1 cellular context compared by ENCODE assay signal in the genomic region with DNA sequence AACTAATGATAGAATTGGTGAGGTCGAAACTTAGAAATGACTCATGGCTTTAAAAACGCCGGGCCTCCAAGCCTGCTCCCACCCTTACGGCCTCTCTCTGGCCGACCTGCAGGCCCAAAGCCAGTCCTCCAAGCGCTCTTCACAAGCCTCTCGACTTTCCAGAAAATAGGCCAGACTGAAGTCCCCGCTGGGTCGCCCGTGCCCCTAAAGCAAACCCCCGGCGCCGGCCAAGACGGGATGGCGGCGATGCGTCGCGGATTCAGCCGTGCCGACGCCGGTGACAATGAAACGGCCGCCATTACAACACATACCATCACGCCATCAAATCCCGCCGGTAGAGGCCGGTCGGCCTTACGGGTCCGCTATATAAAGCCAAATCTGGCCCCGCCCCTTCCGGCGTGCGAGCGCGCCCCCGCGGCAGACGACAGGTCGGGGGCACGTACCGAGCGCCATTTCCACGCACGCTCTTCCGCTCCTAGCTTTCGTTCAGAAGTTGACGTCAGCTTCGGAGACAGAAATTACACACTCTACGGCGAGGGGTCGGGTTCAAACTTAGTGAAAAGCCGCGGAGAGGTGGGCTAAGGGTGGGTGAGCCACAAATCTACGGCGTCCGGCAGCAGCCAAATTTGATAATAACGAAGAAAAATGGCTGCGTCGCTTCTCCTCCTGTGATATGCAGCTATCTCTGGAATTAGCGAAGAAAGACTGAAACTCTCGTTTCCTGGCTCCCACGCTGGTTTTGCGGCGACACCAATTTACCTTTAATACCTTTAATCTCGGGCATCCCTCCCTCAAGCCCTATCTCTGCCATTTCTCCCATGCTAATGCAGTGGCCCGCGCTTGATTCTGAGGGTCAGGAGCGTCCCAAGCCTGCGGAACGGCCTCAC.
TF ChIP-seq lines count a peak whose summit lies in the region.

RPL3 (minus strand) TSS at position 340 of the 887 bp plus-strand sequence; CDS start at position 314, 26 bp downstream.

TF ChIP-seq in HepG2, 621 proteins besides CTCF, POLR2A, EP300 and RAD21 (continued from another document and continues in another):
- TF ChIP-seq TFDP1 (CRISPR knock-in tag; IDR thresholded peaks at IDR 0.05; ENCODE audit: borderline replicate concordance) = peak; percentile 69; the same call in 1 of the 2 replicates
- TF ChIP-seq ATF5 (CRISPR knock-in tag; IDR thresholded peaks at IDR 0.05; ENCODE audit: low read depth) = peak; percentile 53; the same call in 1 of the 2 replicates
- TF ChIP-seq NR2C2 (CRISPR knock-in tag; IDR thresholded peaks at IDR 0.05; ENCODE audit: borderline replicate concordance) = peak; percentile 94
- TF ChIP-seq MAFG (CRISPR knock-in tag; IDR thresholded peaks at IDR 0.05) = no peak
- 0 out of 2 replicates have a peak, but pooled peaks have one; percentile 56 for TF ChIP-seq ZNF572 (CRISPR knock-in tag; IDR thresholded peaks at IDR 0.05)
- peak; percentile 88 for TF ChIP-seq PHF20 (CRISPR knock-in tag; IDR thresholded peaks at IDR 0.05)
- TF ChIP-seq ZNF205 (CRISPR knock-in tag; IDR thresholded peaks at IDR 0.05) = peak; percentile 89
- TF ChIP-seq HIC2 (CRISPR knock-in tag; IDR thresholded peaks at IDR 0.05; ENCODE audit: low read depth) = peak; percentile 23; the same call in 1 of the 2 replicates
- peak; percentile 69 for TF ChIP-seq ZNF691 (CRISPR knock-in tag; IDR thresholded peaks at IDR 0.05; ENCODE audit: borderline replicate concordance, low read depth)
- TF ChIP-seq THRA (CRISPR knock-in tag; IDR thresholded peaks at IDR 0.05; ENCODE audit: borderline replicate concordance) = peak; percentile 52
- peak; percentile 36; the same call in 1 of the 2 replicates for TF ChIP-seq RCOR2 (CRISPR knock-in tag; IDR thresholded peaks at IDR 0.05)
- TF ChIP-seq RBFOX2 (IDR thresholded peaks at IDR 0.05; ENCODE audit: low read depth, low read length) = peak; percentile 100
- TF ChIP-seq ZNF12 (CRISPR knock-in tag; IDR thresholded peaks at IDR 0.05) = peak; percentile 36; the same call in 1 of the 2 replicates
- TF ChIP-seq, protein P1, sequence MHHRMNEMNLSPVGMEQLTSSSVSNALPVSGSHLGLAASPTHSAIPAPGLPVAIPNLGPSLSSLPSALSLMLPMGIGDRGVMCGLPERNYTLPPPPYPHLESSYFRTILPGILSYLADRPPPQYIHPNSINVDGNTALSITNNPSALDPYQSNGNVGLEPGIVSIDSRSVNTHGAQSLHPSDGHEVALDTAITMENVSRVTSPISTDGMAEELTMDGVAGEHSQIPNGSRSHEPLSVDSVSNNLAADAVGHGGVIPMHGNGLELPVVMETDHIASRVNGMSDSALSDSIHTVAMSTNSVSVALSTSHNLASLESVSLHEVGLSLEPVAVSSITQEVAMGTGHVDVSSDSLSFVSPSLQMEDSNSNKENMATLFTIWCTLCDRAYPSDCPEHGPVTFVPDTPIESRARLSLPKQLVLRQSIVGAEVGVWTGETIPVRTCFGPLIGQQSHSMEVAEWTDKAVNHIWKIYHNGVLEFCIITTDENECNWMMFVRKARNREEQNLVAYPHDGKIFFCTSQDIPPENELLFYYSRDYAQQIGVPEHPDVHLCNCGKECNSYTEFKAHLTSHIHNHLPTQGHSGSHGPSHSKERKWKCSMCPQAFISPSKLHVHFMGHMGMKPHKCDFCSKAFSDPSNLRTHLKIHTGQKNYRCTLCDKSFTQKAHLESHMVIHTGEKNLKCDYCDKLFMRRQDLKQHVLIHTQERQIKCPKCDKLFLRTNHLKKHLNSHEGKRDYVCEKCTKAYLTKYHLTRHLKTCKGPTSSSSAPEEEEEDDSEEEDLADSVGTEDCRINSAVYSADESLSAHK (CRISPR knock-in tag; IDR thresholded peaks at IDR 0.05; ENCODE audit: borderline replicate concordance) = 0 out of 2 replicates have a peak, but pooled peaks have one; percentile 48
- TF ChIP-seq NR1H2 (CRISPR knock-in tag; IDR thresholded peaks at IDR 0.05; ENCODE audit: borderline replicate concordance, low read depth) = no peak
- TF ChIP-seq NONO (IDR thresholded peaks at IDR 0.05) = no peak
- TF ChIP-seq NONO (CRISPR knock-in tag; conservative IDR thresholded peaks at IDR 0.05) = peak; percentile 91
- TF ChIP-seq ATRX (CRISPR knock-in tag; IDR thresholded peaks at IDR 0.05; ENCODE audit: borderline replicate concordance) = no peak
- TF ChIP-seq, protein P2, sequence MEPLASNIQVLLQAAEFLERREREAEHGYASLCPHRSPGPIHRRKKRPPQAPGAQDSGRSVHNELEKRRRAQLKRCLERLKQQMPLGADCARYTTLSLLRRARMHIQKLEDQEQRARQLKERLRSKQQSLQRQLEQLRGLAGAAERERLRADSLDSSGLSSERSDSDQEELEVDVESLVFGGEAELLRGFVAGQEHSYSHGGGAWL (CRISPR knock-in tag; IDR thresholded peaks at IDR 0.05) = peak; percentile 82; the same call in 1 of the 2 replicates
- peak; percentile 64; the same call in 1 of the 2 replicates for TF ChIP-seq ZNF138 (CRISPR knock-in tag; IDR thresholded peaks at IDR 0.05; ENCODE audit: low read depth)
- TF ChIP-seq ATM (IDR thresholded peaks at IDR 0.05; ENCODE audit: borderline replicate concordance) = no peak
- TF ChIP-seq ZNF251 (CRISPR knock-in tag; IDR thresholded peaks at IDR 0.05) = no peak
- peak; percentile 99 for TF ChIP-seq SPEN (CRISPR knock-in tag; IDR thresholded peaks at IDR 0.05; ENCODE audit: low read depth)
- TF ChIP-seq BCL6 (CRISPR knock-in tag; IDR thresholded peaks at IDR 0.05) = peak; percentile 72
- peak; percentile 65 for TF ChIP-seq BORCS8-MEF2B (CRISPR knock-in tag; IDR thresholded peaks at IDR 0.05)
- TF ChIP-seq POLR2G (IDR thresholded peaks at IDR 0.05; ENCODE audit: low read depth, low read length) = peak; percentile 100
- no peak for TF ChIP-seq ZNF83 (CRISPR knock-in tag; IDR thresholded peaks at IDR 0.05; ENCODE audit: borderline replicate concordance)
- peak; percentile 48; the same call in 1 of the 2 replicates for TF ChIP-seq SNAPC4 (CRISPR knock-in tag; IDR thresholded peaks at IDR 0.05)
- no peak for TF ChIP-seq CHD2 (IDR thresholded peaks at IDR 0.05; ENCODE audit: low read depth, low read length)
- no peak for TF ChIP-seq ZNF496 (CRISPR knock-in tag; IDR thresholded peaks at IDR 0.05; ENCODE audit: insufficient replicate concordance)
- TF ChIP-seq, protein P3, sequence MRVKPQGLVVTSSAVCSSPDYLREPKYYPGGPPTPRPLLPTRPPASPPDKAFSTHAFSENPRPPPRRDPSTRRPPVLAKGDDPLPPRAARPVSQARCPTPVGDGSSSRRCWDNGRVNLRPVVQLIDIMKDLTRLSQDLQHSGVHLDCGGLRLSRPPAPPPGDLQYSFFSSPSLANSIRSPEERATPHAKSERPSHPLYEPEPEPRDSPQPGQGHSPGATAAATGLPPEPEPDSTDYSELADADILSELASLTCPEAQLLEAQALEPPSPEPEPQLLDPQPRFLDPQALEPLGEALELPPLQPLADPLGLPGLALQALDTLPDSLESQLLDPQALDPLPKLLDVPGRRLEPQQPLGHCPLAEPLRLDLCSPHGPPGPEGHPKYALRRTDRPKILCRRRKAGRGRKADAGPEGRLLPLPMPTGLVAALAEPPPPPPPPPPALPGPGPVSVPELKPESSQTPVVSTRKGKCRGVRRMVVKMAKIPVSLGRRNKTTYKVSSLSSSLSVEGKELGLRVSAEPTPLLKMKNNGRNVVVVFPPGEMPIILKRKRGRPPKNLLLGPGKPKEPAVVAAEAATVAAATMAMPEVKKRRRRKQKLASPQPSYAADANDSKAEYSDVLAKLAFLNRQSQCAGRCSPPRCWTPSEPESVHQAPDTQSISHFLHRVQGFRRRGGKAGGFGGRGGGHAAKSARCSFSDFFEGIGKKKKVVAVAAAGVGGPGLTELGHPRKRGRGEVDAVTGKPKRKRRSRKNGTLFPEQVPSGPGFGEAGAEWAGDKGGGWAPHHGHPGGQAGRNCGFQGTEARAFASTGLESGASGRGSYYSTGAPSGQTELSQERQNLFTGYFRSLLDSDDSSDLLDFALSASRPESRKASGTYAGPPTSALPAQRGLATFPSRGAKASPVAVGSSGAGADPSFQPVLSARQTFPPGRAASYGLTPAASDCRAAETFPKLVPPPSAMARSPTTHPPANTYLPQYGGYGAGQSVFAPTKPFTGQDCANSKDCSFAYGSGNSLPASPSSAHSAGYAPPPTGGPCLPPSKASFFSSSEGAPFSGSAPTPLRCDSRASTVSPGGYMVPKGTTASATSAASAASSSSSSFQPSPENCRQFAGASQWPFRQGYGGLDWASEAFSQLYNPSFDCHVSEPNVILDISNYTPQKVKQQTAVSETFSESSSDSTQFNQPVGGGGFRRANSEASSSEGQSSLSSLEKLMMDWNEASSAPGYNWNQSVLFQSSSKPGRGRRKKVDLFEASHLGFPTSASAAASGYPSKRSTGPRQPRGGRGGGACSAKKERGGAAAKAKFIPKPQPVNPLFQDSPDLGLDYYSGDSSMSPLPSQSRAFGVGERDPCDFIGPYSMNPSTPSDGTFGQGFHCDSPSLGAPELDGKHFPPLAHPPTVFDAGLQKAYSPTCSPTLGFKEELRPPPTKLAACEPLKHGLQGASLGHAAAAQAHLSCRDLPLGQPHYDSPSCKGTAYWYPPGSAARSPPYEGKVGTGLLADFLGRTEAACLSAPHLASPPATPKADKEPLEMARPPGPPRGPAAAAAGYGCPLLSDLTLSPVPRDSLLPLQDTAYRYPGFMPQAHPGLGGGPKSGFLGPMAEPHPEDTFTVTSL (CRISPR knock-in tag; IDR thresholded peaks at IDR 0.05; ENCODE audit: borderline replicate concordance) = peak; percentile 84
- peak; percentile 75; the same call in 1 of the 2 replicates for TF ChIP-seq MED13 (CRISPR knock-in tag; IDR thresholded peaks at IDR 0.05)
- TF ChIP-seq ZNF552 (CRISPR knock-in tag; IDR thresholded peaks at IDR 0.05; ENCODE audit: borderline replicate concordance) = peak; percentile 70; the same call in 1 of the 2 replicates
